In genomic region chr2:24515335-24515734, GRCh38 we compare ENCODE assay signal across 19 cellular contexts. TPM values are rescaled to one million over a fixed set of nuclear protein-coding genes. Genes with fewer than 3 reads are reported as not detected.
DNase-seq lines count a peak whose midpoint lies in the region; ATAC-seq, FAIRE-seq and TF ChIP-seq lines count a peak whose summit lies in the region.
"Had no signal": no experiment of that assay in that cellular context is flagged by ENCODE, and none has a peak within 500 bp of the region (broad histone marks: within the 10 kb centered on the region; RNA-seq: fewer than 3 reads in every experiment).

No MANE protein-coding gene starts in this region.

- H3K4me3 ChIP-seq in endothelial cell of umbilical vein (replicated peaks in 1 of 3; ENCODE audit: insufficient read depth in 1 of 3, low read depth in 1 of 3, low read length in 3 of 3) (no peak overlapping the region), small intestine (ENCODE audit: low read depth in 1 of 2, low read length in 2 of 2) (no peak overlapping the region), lower lobe of right lung (no peak overlapping the region)
- H3K4me3 ChIP-seq: thyroid gland had no signal

- CTCF ChIA-PET in activated CD4-positive, alpha-beta T cell treated with anti-CD3 and anti-CD28 coated beads for 36 hours (lab: Charles Lee), result interaction anchor here (0.6 to 1.5 kb wide), 4 partner anchors 9 to 111 kb away, joined by 3 read pairs; no protein-coding TSS in a partner anchor
- CTCF ChIA-PET in endothelial cell of umbilical vein (lab: Charles Lee), result interaction anchor here (1.2 to 1.5 kb wide), 2 partner anchors 8 to 313 kb away, joined by 4 read pairs; no protein-coding TSS in a partner anchor

- POLR2A ChIA-PET in activated CD4-positive, alpha-beta T cell treated with anti-CD3 and anti-CD28 coated beads for 36 hours (lab: Charles Lee), result interaction anchor here (0.6 to 1.0 kb wide), 2 partner anchors 24 to 34 kb away, joined by 3 read pairs; no protein-coding TSS in a partner anchor
- POLR2A ChIA-PET in endothelial cell of umbilical vein (lab: Charles Lee), result no interaction called here

- H3K9me3 Mint-ChIP-seq in activated CD4-positive, alpha-beta T cell treated with anti-CD3 and anti-CD28 coated beads for 36 hours (ENCODE audit: low read depth), result no peaks in the 10 kb centered on the region

- H3K4me1 ChIP-seq in endothelial cell of umbilical vein (ENCODE audit: control insufficient read depth, extremely low read depth, insufficient read depth, low read length) (no peaks in the 10 kb centered on the region), small intestine (ENCODE audit: control insufficient read depth in 2 of 2, insufficient read depth in 1 of 2, low read depth in 1 of 2, low read length in 1 of 2) (peaks cover 2 to 3% of the 10 kb centered on the region in 2 donors), lower lobe of right lung (peaks cover 16% of the 10 kb centered on the region)

- no peak overlapping the region for H3K9ac ChIP-seq in endothelial cell of umbilical vein (replicated peaks; ENCODE audit: extremely low read depth, insufficient read depth, low read length)

- DNase-seq in activated CD4-positive, alpha-beta T cell treated with anti-CD3 and anti-CD28 coated beads for 36 hours, result no peak
- DNase-seq in activated CD4-positive, alpha-beta T cell treated with anti-CD3 and anti-CD28 coated beads, Interleukin-2, amount 50 U/mL, for 48 hours, result no peak
- peak; percentile 6 for DNase-seq in RPMI7951 (ENCODE audit: low read depth)
- peak; percentile 12 for DNase-seq in endothelial cell of umbilical vein (ENCODE audit: low read depth, low spot score)
- peak; percentile 65 for DNase-seq in small intestine
- DNase-seq in epidermal melanocyte (ENCODE audit: insufficient read length, low spot score), result no peak
- DNase-seq in lower lobe of right lung, result no peak
- DNase-seq: activated CD4-positive, alpha-beta T cell treated with anti-CD3 and anti-CD28 coated beads for 48 hours; CD4-positive, CD25-positive, alpha-beta regulatory T cell; H7; NCI-H2107; SHP77; stimulated activated CD4-positive, alpha-beta T cell treated with anti-CD3 and anti-CD28 coated beads, Interleukin-2, amount 100 ng/mL, for 48 hours; stimulated activated CD8-positive, alpha-beta memory T cell treated with anti-CD3 and anti-CD28 coated beads, Interleukin-4, amount 100 ng/mL, for 48 hours; T-helper 17 cell; thyroid gland had no signal

- no peak for TF ChIP-seq POLR2A in endothelial cell of umbilical vein (IDR thresholded peaks at IDR 0.05; ENCODE audit: low read depth, low read length)

- H3K9me3 ChIP-seq in endothelial cell of umbilical vein (replicated peaks; ENCODE audit: control insufficient read depth, insufficient read depth, low read length) (no peaks in the 10 kb centered on the region), small intestine (ENCODE audit: control insufficient read depth, low read depth) (no peaks in the 10 kb centered on the region), lower lobe of right lung (no peaks in the 10 kb centered on the region)
- H3K9me3 ChIP-seq: thyroid gland had no signal

- peaks cover 2% of the 10 kb centered on the region for H3K79me2 ChIP-seq in endothelial cell of umbilical vein (ENCODE audit: control insufficient read depth, insufficient read depth, low read length)

- peaks cover 58% of the 10 kb centered on the region for H3K4me1 Mint-ChIP-seq in activated CD4-positive, alpha-beta T cell treated with anti-CD3 and anti-CD28 coated beads for 36 hours

- ATAC-seq in activated CD4-positive, alpha-beta T cell treated with anti-CD3 and anti-CD28 coated beads for 36 hours, result no peak
- ATAC-seq in HG02973 (IDR thresholded peaks at IDR 0.05; ENCODE audit: unreplicated experiment) (no peak), lower lobe of right lung (no peak)
- ATAC-seq: sciatic nerve, T-helper 17 cell had no signal

- no peaks in the 10 kb centered on the region for H3K36me3 ChIP-seq in endothelial cell of umbilical vein (ENCODE audit: control insufficient read depth in 2 of 2, extremely low read depth in 1 of 2, insufficient read depth in 2 of 2, low read length in 2 of 2)
- H3K36me3 ChIP-seq in small intestine (ENCODE audit: control insufficient read depth in 2 of 2, insufficient read depth in 2 of 2, low read length in 2 of 2), result no peaks in the 10 kb centered on the region
- no peaks in the 10 kb centered on the region for H3K36me3 ChIP-seq in lower lobe of right lung
- H3K36me3 ChIP-seq: thyroid gland had no signal

- H3K36me3 Mint-ChIP-seq in activated CD4-positive, alpha-beta T cell treated with anti-CD3 and anti-CD28 coated beads for 36 hours (ENCODE audit: low read depth), result no peaks in the 10 kb centered on the region

- TF ChIP-seq CTCF in endothelial cell of umbilical vein (IDR thresholded peaks at IDR 0.05; ENCODE audit: extremely low read depth in 1 of 2, insufficient read depth in 1 of 2, low read depth in 1 of 2, low read length in 2 of 2) (no peak), lower lobe of right lung (IDR thresholded peaks at IDR 0.05) (no peak)

- intact Hi-C loops in activated CD4-positive, alpha-beta T cell treated with anti-CD3 and anti-CD28 coated beads for 36 hours (cut with DNase I, micrococcal nuclease), result no loop called here
- intact Hi-C loops in endothelial cell of umbilical vein (cut with micrococcal nuclease), result no loop called here
- intact Hi-C loops in lower lobe of right lung (cut with DNase I), result no loop called here

- H4K20me1 ChIP-seq in endothelial cell of umbilical vein (replicated peaks; ENCODE audit: control insufficient read depth, extremely low read depth, insufficient read depth, low read length), result peaks cover 3% of the 10 kb centered on the region

- WGBS in small intestine, 3 donors, result 13 to 49% (median 25%) methylated on average over 2 of the region's 2 CpGs

- H3K4me2 ChIP-seq in endothelial cell of umbilical vein (ENCODE audit: insufficient read depth, low read length), result no peak overlapping the region

- H3K27ac Mint-ChIP-seq in activated CD4-positive, alpha-beta T cell treated with anti-CD3 and anti-CD28 coated beads for 36 hours, result peak overlapping the region; percentile 21
- H3K27ac Mint-ChIP-seq: T-helper 17 cell had no signal

- no peak overlapping the region for H3K27ac ChIP-seq in endothelial cell of umbilical vein (ENCODE audit: insufficient read depth, low read depth, low read length)
- H3K27ac ChIP-seq in small intestine (ENCODE audit: low read depth in 1 of 2, low read length in 1 of 2), result peak overlapping the region in 1 of 2 donors; percentile 32
- H3K27ac ChIP-seq in lower lobe of right lung, result no peak overlapping the region
- H3K27ac ChIP-seq: thyroid gland had no signal

- FAIRE-seq in endothelial cell of umbilical vein (lab: Jason Lieb, UNC), result no peak
- no peak for FAIRE-seq in small intestine (lab: Jason Lieb, UNC)
- FAIRE-seq: A204.1 had no signal

- no peaks in the 10 kb centered on the region for H3K27me3 Mint-ChIP-seq in activated CD4-positive, alpha-beta T cell treated with anti-CD3 and anti-CD28 coated beads for 36 hours
- H3K27me3 Mint-ChIP-seq: CD4-positive, CD25-positive, alpha-beta regulatory T cell; T-helper 17 cell had no signal

- BruUV-seq in endothelial cell of umbilical vein (replicated peaks; lab: Mats Ljungman, UMichigan), result no TSS peak

- dilution Hi-C loops in endothelial cell of umbilical vein (cut with MboI; ENCODE audit: extremely low pct_ligation_motif_present, low sequenced_read_pairs), result no loop called here

- H2AFZ ChIP-seq in endothelial cell of umbilical vein (ENCODE audit: low read depth, low read length), result no peak overlapping the region

- no peak overlapping the region for H3K4me3 Mint-ChIP-seq in activated CD4-positive, alpha-beta T cell treated with anti-CD3 and anti-CD28 coated beads for 36 hours
- H3K4me3 Mint-ChIP-seq: CD4-positive, CD25-positive, alpha-beta regulatory T cell; T-helper 17 cell had no signal

- no peaks in the 10 kb centered on the region for H3K9me1 ChIP-seq in endothelial cell of umbilical vein (replicated peaks; ENCODE audit: control insufficient read depth, extremely low read depth, insufficient read depth, low read length)

- H3K27me3 ChIP-seq in endothelial cell of umbilical vein (ENCODE audit: control insufficient read depth in 2 of 2, insufficient read depth in 2 of 2, low read length in 2 of 2) (no peaks in the 10 kb centered on the region), small intestine (ENCODE audit: control insufficient read depth in 2 of 2, insufficient read depth in 2 of 2, low read length in 2 of 2) (no peaks in the 10 kb centered on the region), lower lobe of right lung (ENCODE audit: low read depth) (no peaks in the 10 kb centered on the region)
- H3K27me3 ChIP-seq: thyroid gland had no signal

TF ChIP-seq in endothelial cell of umbilical vein, 7 proteins besides CTCF, POLR2A, EP300 and RAD21:
- TF ChIP-seq FOS (IDR thresholded peaks at IDR 0.05; ENCODE audit: borderline replicate concordance, insufficient read depth, low read length) (peak; percentile 21), JUN (IDR thresholded peaks at IDR 0.05; ENCODE audit: borderline replicate concordance, insufficient read depth, insufficient read length, low read depth) (no peak), GATA2 (IDR thresholded peaks at IDR 0.05; ENCODE audit: insufficient read depth, insufficient read length, low read depth, low read length) (no peak), MAX (IDR thresholded peaks at IDR 0.05; ENCODE audit: insufficient read depth, insufficient read length) (no peak)

RNA-seq across cellular contexts. Expression of gene NCOA1, which starts 24.3 kb away (rescaled TPM):
- total RNA-seq in activated CD4-positive, alpha-beta T cell treated with anti-CD3 and anti-CD28 coated beads for 36 hours, result 10 to 100 TPM; 20.6 to 29.3 TPM
- total RNA-seq in RPMI7951 (2014; rRNA removed; shearing (Covaris generic)), result 8.3 and 9.9 TPM in 2 replicates
- total RNA-seq in endothelial cell of umbilical vein (10.9 and 14.1 TPM in 2 replicates), lower lobe of right lung (48.3 TPM)
- polyA plus RNA-seq in endothelial cell of umbilical vein (11.3 and 11.4 TPM in 2 replicates), small intestine (10 to 100 TPM; 13.8 to 21.9 (median 18.9) TPM)
- 10.4 and 10.5 TPM in 2 replicates for polyA plus RNA-seq in endothelial cell of umbilical vein (2011; cell fraction: cytosol; rRNA removed)
- polyA plus RNA-seq in endothelial cell of umbilical vein (2011; cell fraction: nucleus; rRNA removed), result 26.3 TPM in 2 replicates
- 8.1 and 8.5 TPM in 2 replicates for polyA plus RNA-seq in endothelial cell of umbilical vein (2012)
- polyA minus RNA-seq in endothelial cell of umbilical vein, result 52.9 and 57.8 TPM in 2 replicates
- 6.9 TPM for polyA minus RNA-seq in endothelial cell of umbilical vein (2011; cell fraction: cytosol; rRNA and poly(A)+ RNA removed)
- polyA minus RNA-seq in endothelial cell of umbilical vein (2011; cell fraction: nucleus; rRNA and poly(A)+ RNA removed), result 102 and 168 TPM in 2 replicates

Comparison
In these comparisons a context has a peak if more than half of its experiments do, and no peak if none do; other contexts are left out.
1. DNase-seq: peak in RPMI7951 (single experiment), endothelial cell of umbilical vein (single experiment) and small intestine (single experiment); none in activated CD4-positive, alpha-beta T cell treated with anti-CD3 and anti-CD28 coated beads for 36 hours (single experiment), activated CD4-positive, alpha-beta T cell treated with anti-CD3 and anti-CD28 coated beads, Interleukin-2, amount 50 U/mL, for 48 hours (0 of 2), epidermal melanocyte (single experiment) and lower lobe of right lung (single experiment).